Comparison of ENCODE assay signal across 26 cellular contexts in genomic region chr11:44000731-44001130, GRCh38. TPM values are rescaled to one million over a fixed set of nuclear protein-coding genes. Genes with fewer than 3 reads are reported as not detected.
DNase-seq lines count a peak whose midpoint lies in the region; ATAC-seq, FAIRE-seq and TF ChIP-seq lines count a peak whose summit lies in the region.
"Had no signal": no experiment of that assay in that cellular context is flagged by ENCODE, and none has a peak within 500 bp of the region (broad histone marks: within the 10 kb centered on the region; RNA-seq: fewer than 3 reads in every experiment).

No MANE protein-coding gene starts in this region.

- H3K4me3 ChIP-seq in GM23338, result no peak overlapping the region
- peak overlapping the region; percentile 36; the same call in 1 of the 2 replicates for H3K4me3 ChIP-seq in OCI-LY3 (ENCODE audit: low read length)
- H3K4me3 ChIP-seq in H1 (ENCODE audit: extremely low read depth in 1 of 4, insufficient read depth in 2 of 4, low read depth in 3 of 4, low read length in 4 of 4), result no peak overlapping the region
- H3K4me3 ChIP-seq: GM23248, HAP-1 had no signal

- H3K56ac ChIP-seq in H1 (replicated peaks; ENCODE audit: insufficient read length, low read depth, low read length), result no peak overlapping the region

- H2BK120ac ChIP-seq in H1 (replicated peaks; ENCODE audit: low read depth, low read length), result no peak overlapping the region

- no peak overlapping the region for H3K18ac ChIP-seq in H1 (ENCODE audit: extremely low read depth, low read length)

- H2BK15ac ChIP-seq in H1 (ENCODE audit: low read length), result no peak overlapping the region

- H2AFZ ChIP-seq in GM23338 (peak overlapping the region; percentile 83; the same call in 1 of the 2 replicates), OCI-LY3 (ENCODE audit: low read depth, low read length) (no peak overlapping the region), H1 (ENCODE audit: low read length) (no peak overlapping the region)
- H2AFZ ChIP-seq: GM23248 had no signal

- ATAC-seq in GM23338, result no peak
- no peak for ATAC-seq in T-cell (replicated peaks in 1 of 4)

- H2BK20ac ChIP-seq in H1 (ENCODE audit: low read length), result no peak overlapping the region

- H3K27me3 ChIP-seq in GM23338 (ENCODE audit: insufficient read depth) (no peaks in the 10 kb centered on the region), OCI-LY3 (ENCODE audit: low read depth, low read length) (no peaks in the 10 kb centered on the region), H1 (replicated peaks in 1 of 4; ENCODE audit: control insufficient read depth in 3 of 4, extremely low read depth in 1 of 4, insufficient read depth in 3 of 4, low read length in 3 of 4) (peaks cover 0 to 2% (median 0%) of the 10 kb centered on the region in 4 experiments; a peak in 1 of 7 replicates)

- WGBS in H1 (ENCODE audit: extremely low coverage in 1 of 2, insufficient coverage in 1 of 2, insufficient read length in 1 of 2, insufficient replicate concordance in 2 of 2, low coverage in 1 of 2, low lambda C conversion rate in 2 of 2, missing lambda C conversion rate in 1 of 2), 2 experiments, result 91% methylated on average over 2 of the region's 2 CpGs; no CpG with 5 or more reads in 1 of the 2 experiments

- H3K4me1 ChIP-seq in GM23338 (ENCODE audit: insufficient read depth), result peaks cover 5% of the 10 kb centered on the region; the same call in 1 of the 2 replicates
- peaks cover 94% of the 10 kb centered on the region for H3K4me1 ChIP-seq in OCI-LY3 (ENCODE audit: low read length)
- H3K4me1 ChIP-seq in H1 (replicated peaks in 1 of 4; ENCODE audit: control insufficient read depth in 3 of 4, insufficient read depth in 4 of 4, low read length in 3 of 4), result peaks cover 0 to 14% (median 7%) of the 10 kb centered on the region in 4 experiments; a peak in 6 of 7 replicates
- H3K4me1 ChIP-seq: HAP-1 had no signal

- H3K27ac ChIP-seq in GM23338 (ENCODE audit: low read depth), result no peak overlapping the region
- H3K27ac ChIP-seq in OCI-LY3 (ENCODE audit: low read length), result peak overlapping the region; percentile 97
- no peak overlapping the region for H3K27ac ChIP-seq in H1 (ENCODE audit: low read depth, low read length)
- H3K27ac ChIP-seq: GM23248 had no signal

- no peak for TF ChIP-seq EP300 in H1 (IDR thresholded peaks at IDR 0.05; ENCODE audit: borderline replicate concordance in 1 of 2, low read depth in 2 of 2, low read length in 2 of 2)

- H3K9me3 ChIP-seq in OCI-LY3 (ENCODE audit: insufficient read depth, low read length) (no peaks in the 10 kb centered on the region), H1 (ENCODE audit: insufficient read depth in 2 of 2, low read depth in 1 of 2, low read length in 1 of 2) (0 out of 4 replicates have a peak, but pooled peaks cover 0 to 3% of the 10 kb centered on the region in 2 experiments)
- H3K9me3 ChIP-seq: HAP-1 had no signal

- no peaks in the 10 kb centered on the region for H3K9me2 ChIP-seq in GM23338 (ENCODE audit: insufficient read depth)

- H2AK5ac ChIP-seq in H1 (ENCODE audit: low read depth, low read length), result no peak overlapping the region

- POLR2A ChIA-PET in H1 (lab: Charles Lee; ENCODE audit: partially characterized antibody) (no interaction called here), T-cell (lab: Charles Lee) (no interaction called here)

- H3K9ac ChIP-seq in OCI-LY3 (ENCODE audit: low read length) (peak overlapping the region; percentile 80; the same call in 1 of the 2 replicates), H1 (replicated peaks in 1 of 4; ENCODE audit: extremely low read depth in 1 of 4, low read depth in 3 of 4, low read length in 3 of 4) (no peak overlapping the region)
- H3K9ac ChIP-seq: GM23248 had no signal

- DNase-seq in GM23338 (ENCODE audit: low spot score) (no peak), H1 (ENCODE audit: low read depth in 1 of 2, low spot score in 2 of 2) (peak in 1 of 2 experiments; percentile 20), osteocyte (ENCODE audit: extremely low spot score, unreplicated experiment) (peak; percentile 3), SK-N-DZ (ENCODE audit: low spot score) (no peak), NCI-H345 (lab: John Stamatoyannopoulos, UW) (no peak), T-cell (no peak), NCI-H226 (no peak)
- DNase-seq: C1 segment of cervical spinal cord; Calu3; CD4-positive, alpha-beta memory T cell; COR-L47; DMS53; DMS79 treated with DMSO at 0.1 percent for 48 hours; GF-D8; HFFc6 had no signal

- FAIRE-seq in H1 (lab: Jason Lieb, UNC), result no peak
- FAIRE-seq: GM12891, GM18507, H54 had no signal

- H3K79me1 ChIP-seq in H1 (ENCODE audit: low read depth, low read length), result no peaks in the 10 kb centered on the region

- no peaks in the 10 kb centered on the region for H3K36me3 ChIP-seq in GM23338 (ENCODE audit: insufficient read depth)
- peaks cover 9% of the 10 kb centered on the region for H3K36me3 ChIP-seq in OCI-LY3 (replicated peaks; ENCODE audit: low read depth, low read length)
- H3K36me3 ChIP-seq in H1 (ENCODE audit: control insufficient read depth in 2 of 4, insufficient read depth in 4 of 4, low read length in 3 of 4), result no peaks in the 10 kb centered on the region
- H3K36me3 ChIP-seq: HAP-1 had no signal

- no peak overlapping the region for H3K4me2 ChIP-seq in GM23338
- H3K4me2 ChIP-seq in OCI-LY3 (ENCODE audit: low read length), result peak overlapping the region; percentile 55
- H3K4me2 ChIP-seq in H1 (ENCODE audit: insufficient read depth in 1 of 2, low read depth in 2 of 2, low read length in 2 of 2), result no peak overlapping the region

- H3K4me3 Mint-ChIP-seq in GM23338 (no peak overlapping the region), osteocyte (ENCODE audit: unreplicated experiment) (no peak overlapping the region), T-cell (no peak overlapping the region)
- H3K4me3 Mint-ChIP-seq: CD4-positive, alpha-beta memory T cell; HFFc6 had no signal

- no peak overlapping the region for H4K8ac ChIP-seq in H1 (ENCODE audit: extremely low read depth, insufficient read depth, low read length)

- H3K36me3 Mint-ChIP-seq in GM23338 (ENCODE audit: low read depth), result no peaks in the 10 kb centered on the region
- H3K36me3 Mint-ChIP-seq in osteocyte (ENCODE audit: unreplicated experiment), result no peaks in the 10 kb centered on the region
- H3K36me3 Mint-ChIP-seq in T-cell, result no peaks in the 10 kb centered on the region
- H3K36me3 Mint-ChIP-seq: CD4-positive, alpha-beta memory T cell had no signal

- H3K9me3 Mint-ChIP-seq in GM23338 (no peaks in the 10 kb centered on the region), osteocyte (ENCODE audit: unreplicated experiment) (no peaks in the 10 kb centered on the region), T-cell (no peaks in the 10 kb centered on the region)
- H3K9me3 Mint-ChIP-seq: CD4-positive, alpha-beta memory T cell; HFFc6 had no signal

- no peak overlapping the region for H3K14ac ChIP-seq in H1 (ENCODE audit: insufficient read length)

- TF ChIP-seq POLR2A in H1 (IDR thresholded peaks at IDR 0.05; ENCODE audit: control extremely low read depth in 1 of 2, low read depth in 2 of 2, low read length in 2 of 2), result no peak

- H2BK12ac ChIP-seq in H1 (ENCODE audit: low read depth, low read length), result no peak overlapping the region

- no peak overlapping the region for H3K27ac Mint-ChIP-seq in GM23338
- no peak overlapping the region for H3K27ac Mint-ChIP-seq in osteocyte (ENCODE audit: unreplicated experiment)
- H3K27ac Mint-ChIP-seq in T-cell, result no peak overlapping the region
- H3K27ac Mint-ChIP-seq: CD4-positive, alpha-beta memory T cell; HFFc6 had no signal

- no peaks in the 10 kb centered on the region for H3F3A ChIP-seq in GM23338 (replicated peaks; ENCODE audit: low read depth)

- H3K23ac ChIP-seq in H1 (ENCODE audit: insufficient read length), result no peak overlapping the region

- H4K20me1 ChIP-seq in GM23338 (replicated peaks; ENCODE audit: insufficient read depth) (no peaks in the 10 kb centered on the region), OCI-LY3 (ENCODE audit: insufficient read depth, low read length) (no peaks in the 10 kb centered on the region), H1 (replicated peaks in 1 of 2; ENCODE audit: control insufficient read depth in 1 of 2, insufficient read depth in 2 of 2, low read length in 2 of 2) (no peaks in the 10 kb centered on the region)

- no peak overlapping the region for H2BK5ac ChIP-seq in H1 (ENCODE audit: low read depth, low read length)

- H3K4me1 Mint-ChIP-seq in GM23338 (peaks cover 25% of the 10 kb centered on the region), osteocyte (ENCODE audit: unreplicated experiment) (no peaks in the 10 kb centered on the region), T-cell (no peaks in the 10 kb centered on the region)

- peaks cover 8% of the 10 kb centered on the region for H3K27me3 Mint-ChIP-seq in GM23338 (ENCODE audit: insufficient read depth, low read depth, poor library complexity)
- H3K27me3 Mint-ChIP-seq in osteocyte (ENCODE audit: unreplicated experiment), result peaks cover 26% of the 10 kb centered on the region
- peaks cover 10 to 15% of the 10 kb centered on the region in 2 donors for H3K27me3 Mint-ChIP-seq in T-cell

- no peak overlapping the region for H3K4ac ChIP-seq in H1 (replicated peaks; ENCODE audit: insufficient read length, low read depth, low read length)

- no peak overlapping the region for H4K91ac ChIP-seq in H1 (replicated peaks; ENCODE audit: insufficient read length, low read length)

- no peak for TF ChIP-seq RAD21 in H1 (IDR thresholded peaks at IDR 0.05 in 1 of 2, conservative IDR thresholded peaks at IDR 0.05 in 1 of 2; ENCODE audit: low read depth in 2 of 2, low read length in 2 of 2)

- H3K79me2 ChIP-seq in GM23338 (replicated peaks; ENCODE audit: insufficient read depth) (no peaks in the 10 kb centered on the region), OCI-LY3 (ENCODE audit: low read length) (peaks cover 24% of the 10 kb centered on the region), H1 (ENCODE audit: control insufficient read depth in 1 of 2, insufficient read depth in 2 of 2, low read length in 2 of 2) (no peaks in the 10 kb centered on the region)

- TF ChIP-seq CTCF in GM23338 (conservative IDR thresholded peaks at IDR 0.05; ENCODE audit: low read depth in 2 of 2) (no peak), OCI-LY3 (IDR thresholded peaks at IDR 0.05; ENCODE audit: low read depth, low read length) (no peak), H1 (IDR thresholded peaks at IDR 0.05; ENCODE audit: control extremely low read depth in 1 of 3, insufficient read depth in 1 of 3, low read depth in 1 of 3, low read length in 3 of 3) (no peak), osteocyte (IDR thresholded peaks at IDR 0.05) (no peak)

- H3K23me2 ChIP-seq in H1 (ENCODE audit: low read depth, low read length), result no peaks in the 10 kb centered on the region; the same call in 1 of the 2 replicates

- no peak overlapping the region for H4K5ac ChIP-seq in H1 (ENCODE audit: insufficient read length, low read depth, low read length)

- CTCF ChIA-PET in H1 (lab: Charles Lee; ENCODE audit: partially characterized antibody) (interaction anchor here (0.9 to 6.8 kb wide), 4 partner anchors 13 to 54 kb away, joined by 3 to 52 read pairs (median 4); no protein-coding TSS in a partner anchor), T-cell (lab: Charles Lee) (no interaction called here)

RNA-seq across cellular contexts. Expression of gene ACCSL, which starts 47.0 kb away (rescaled TPM):
- not detected in 2 replicates for total RNA-seq in GM23338 (2014; rRNA removed; shearing (Covaris generic))
- not detected in 2 replicates for polyA plus RNA-seq in GM23338 (2016; fragmentation: Nextera tagmentation; extraction: Ambion mirVana)
- total RNA-seq in H1 (2021; fragmentation: NEBNext Ultra II Directional; extraction: Animal tissue kit (Norgen Biotek cat#: 25700)), result not detected in 2 replicates
- polyA plus RNA-seq in H1 (2011; rRNA removed), result not detected in 2 replicates
- polyA plus RNA-seq in H1 (2011; cell fraction: cytosol; rRNA removed), result not detected
- polyA plus RNA-seq in H1 (2011; cell fraction: nucleus; rRNA removed), result not detected
- not detected in 4 replicates for polyA plus RNA-seq in H1 (2012, experiment 1 of 2)
- polyA plus RNA-seq in H1 (2012, experiment 2 of 2), result not detected
- not detected for polyA plus RNA-seq in H1 (2013, experiment 1 of 2)
- polyA plus RNA-seq in H1 (2013, experiment 2 of 2), result not detected
- polyA minus RNA-seq in H1 (2011; rRNA and poly(A)+ RNA removed), result not detected in 2 replicates
- not detected for polyA minus RNA-seq in H1 (2011; cell fraction: cytosol; rRNA and poly(A)+ RNA removed)
- not detected for polyA minus RNA-seq in H1 (2011; cell fraction: nucleus; rRNA and poly(A)+ RNA removed)
- total RNA-seq in osteocyte, result not detected in 2 replicates
- polyA plus RNA-seq in SK-N-DZ (2014; cell fraction: cytosol; rRNA removed), result not detected in 2 replicates
- polyA plus RNA-seq in SK-N-DZ (2014; cell fraction: nucleus; rRNA removed), result not detected in 2 replicates
- total RNA-seq in T-cell, result not detected
- total RNA-seq: A172; A673; Calu3; CD4-positive, alpha-beta memory T cell; Daoy; G401; GM23248; HFFc6 had no signal
- polyA plus RNA-seq: BJ; CD4-positive, alpha-beta memory T cell; GM23248 had no signal

RNA-seq across cellular contexts. Expression of gene C11orf96, which starts 58.3 kb away (rescaled TPM):
- 2.5 and 2.6 TPM in 2 replicates for total RNA-seq in GM23338 (2014; rRNA removed; shearing (Covaris generic))
- polyA plus RNA-seq in GM23338 (2016; fragmentation: Nextera tagmentation; extraction: Ambion mirVana) (0.31 and 1.4 TPM in 2 replicates), H1 (2011; rRNA removed) (0.91 and 2.0 TPM in 2 replicates)
- 0.67 and 0.97 TPM in 2 replicates for total RNA-seq in H1 (2021; fragmentation: NEBNext Ultra II Directional; extraction: Animal tissue kit (Norgen Biotek cat#: 25700))
- 1.5 TPM for polyA plus RNA-seq in H1 (2011; cell fraction: cytosol; rRNA removed)
- 1.4 TPM for polyA plus RNA-seq in H1 (2011; cell fraction: nucleus; rRNA removed)
- polyA plus RNA-seq in H1 (2012, experiment 1 of 2), result 0.51 to 0.98 TPM (median 0.72 TPM) in 4 replicates
- 0.28 TPM for polyA plus RNA-seq in H1 (2012, experiment 2 of 2)
- 0.36 TPM for polyA plus RNA-seq in H1 (2013, experiment 1 of 2)
- 0.42 TPM for polyA plus RNA-seq in H1 (2013, experiment 2 of 2)
- polyA minus RNA-seq in H1 (2011; rRNA and poly(A)+ RNA removed), result not detected in 2 replicates
- polyA minus RNA-seq in H1 (2011; cell fraction: cytosol; rRNA and poly(A)+ RNA removed), result 1.2 TPM
- polyA minus RNA-seq in H1 (2011; cell fraction: nucleus; rRNA and poly(A)+ RNA removed), result 1.4 TPM
- total RNA-seq in osteocyte (1.1 and 1.2 TPM in 2 replicates), T-cell (1 to 10 TPM in 1 of 5 donors, under 1 TPM in 3, not detected in 1; 0.44 to 1.1 (median 0.73) TPM)
- polyA plus RNA-seq in SK-N-DZ (2014; cell fraction: cytosol; rRNA removed), result 8.4 and 13.8 TPM in 2 replicates
- polyA plus RNA-seq in SK-N-DZ (2014; cell fraction: nucleus; rRNA removed), result 6.5 and 12.0 TPM in 2 replicates
- total RNA-seq: G401 had no signal
- polyA plus RNA-seq: CD4-positive, alpha-beta memory T cell had no signal
